ENCODE assay signal across 1 cellular context in the genomic region with DNA sequence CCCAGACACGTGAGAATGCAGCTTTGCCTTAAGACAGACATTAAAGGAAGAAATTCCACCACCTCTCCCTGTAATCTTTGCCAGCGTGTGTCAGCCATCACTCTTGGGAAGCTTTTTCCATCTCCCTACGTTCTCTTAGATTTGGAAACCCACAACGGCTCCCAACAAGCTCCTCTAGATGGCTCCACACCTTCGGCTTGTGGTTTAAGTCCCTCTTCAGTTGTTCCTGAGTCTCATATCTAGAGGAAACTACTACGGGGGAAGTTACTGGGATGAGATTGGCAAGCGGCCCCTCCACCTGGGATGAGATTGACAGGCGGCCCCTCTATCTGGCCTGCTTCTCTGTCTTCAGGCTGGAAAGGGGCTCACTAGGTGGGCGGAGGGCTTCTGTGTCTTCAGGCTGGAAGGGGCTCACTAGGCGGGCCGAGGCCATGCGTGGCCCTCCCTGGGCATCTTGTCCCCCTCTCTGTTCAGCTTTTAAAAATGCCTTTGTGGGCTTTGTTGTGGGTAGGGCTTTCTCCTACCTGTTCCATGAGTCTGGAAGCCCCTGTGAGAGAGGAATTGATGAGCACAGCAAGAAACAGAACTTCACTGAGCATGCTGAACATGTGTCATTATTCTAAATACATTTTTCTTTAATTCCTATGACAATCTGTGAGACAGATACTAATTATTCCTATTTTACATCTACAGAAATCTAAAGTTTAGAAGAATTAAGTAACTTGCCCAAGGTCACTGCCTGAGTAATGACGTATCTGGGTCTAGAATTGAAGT.
TF ChIP-seq lines count a peak whose summit lies in the region.

No MANE protein-coding gene starts in this region.

TF ChIP-seq in IMR-90, 13 proteins besides CTCF, POLR2A, EP300 and RAD21:
- TF ChIP-seq MAFK (IDR thresholded peaks at IDR 0.05; ENCODE audit: low read depth, low read length) (peak; percentile 78), NFE2L2 (IDR thresholded peaks at IDR 0.05; ENCODE audit: low read depth, low read length) (no peak), RFX5 (IDR thresholded peaks at IDR 0.05; ENCODE audit: low read depth, low read length) (no peak), SMC3 (IDR thresholded peaks at IDR 0.05; ENCODE audit: low read depth, low read length) (no peak), CEBPB (IDR thresholded peaks at IDR 0.05; ENCODE audit: low read depth, low read length) (no peak), RCOR1 (IDR thresholded peaks at IDR 0.05; ENCODE audit: insufficient replicate concordance, low read length) (no peak)
- TF ChIP-seq, protein P1, sequence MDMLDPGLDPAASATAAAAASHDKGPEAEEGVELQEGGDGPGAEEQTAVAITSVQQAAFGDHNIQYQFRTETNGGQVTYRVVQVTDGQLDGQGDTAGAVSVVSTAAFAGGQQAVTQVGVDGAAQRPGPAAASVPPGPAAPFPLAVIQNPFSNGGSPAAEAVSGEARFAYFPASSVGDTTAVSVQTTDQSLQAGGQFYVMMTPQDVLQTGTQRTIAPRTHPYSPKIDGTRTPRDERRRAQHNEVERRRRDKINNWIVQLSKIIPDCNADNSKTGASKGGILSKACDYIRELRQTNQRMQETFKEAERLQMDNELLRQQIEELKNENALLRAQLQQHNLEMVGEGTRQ (IDR thresholded peaks at IDR 0.05; ENCODE audit: low read depth, low read length): no peak
- TF ChIP-seq, protein P2, sequence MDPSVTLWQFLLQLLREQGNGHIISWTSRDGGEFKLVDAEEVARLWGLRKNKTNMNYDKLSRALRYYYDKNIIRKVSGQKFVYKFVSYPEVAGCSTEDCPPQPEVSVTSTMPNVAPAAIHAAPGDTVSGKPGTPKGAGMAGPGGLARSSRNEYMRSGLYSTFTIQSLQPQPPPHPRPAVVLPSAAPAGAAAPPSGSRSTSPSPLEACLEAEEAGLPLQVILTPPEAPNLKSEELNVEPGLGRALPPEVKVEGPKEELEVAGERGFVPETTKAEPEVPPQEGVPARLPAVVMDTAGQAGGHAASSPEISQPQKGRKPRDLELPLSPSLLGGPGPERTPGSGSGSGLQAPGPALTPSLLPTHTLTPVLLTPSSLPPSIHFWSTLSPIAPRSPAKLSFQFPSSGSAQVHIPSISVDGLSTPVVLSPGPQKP (IDR thresholded peaks at IDR 0.05; ENCODE audit: borderline replicate concordance, low read depth, low read length): no peak
